1 cellular context compared by ENCODE assay signal in genomic region chr2:152176113-152176714, GRCh38.
TF ChIP-seq lines count a peak whose summit lies in the region.

No MANE protein-coding gene starts in this region.

TF ChIP-seq in HepG2, 621 proteins besides CTCF, POLR2A, EP300 and RAD21 (continued from another document and continues in another):
- TF ChIP-seq POGK (CRISPR knock-in tag; conservative IDR thresholded peaks at IDR 0.05), result peak; percentile 68; the same call in 1 of the 2 replicates
- no peak; the same call in 1 of the 2 replicates for TF ChIP-seq ZNF570 (CRISPR knock-in tag; IDR thresholded peaks at IDR 0.05; ENCODE audit: borderline replicate concordance)
- TF ChIP-seq CENPBD1 (CRISPR knock-in tag; IDR thresholded peaks at IDR 0.05; ENCODE audit: borderline replicate concordance, low read depth), result 0 out of 2 replicates have a peak, but pooled peaks have one; percentile 14
- no peak for TF ChIP-seq ZBTB10 (CRISPR knock-in tag; IDR thresholded peaks at IDR 0.05; ENCODE audit: borderline replicate concordance)
- no peak for TF ChIP-seq ZNF768 (CRISPR knock-in tag; IDR thresholded peaks at IDR 0.05)
- TF ChIP-seq REPIN1 (CRISPR knock-in tag; IDR thresholded peaks at IDR 0.05; ENCODE audit: borderline replicate concordance, low read depth), result no peak
- TF ChIP-seq CREB3 (CRISPR knock-in tag; IDR thresholded peaks at IDR 0.05), result no peak
- TF ChIP-seq PITX1 (CRISPR knock-in tag; IDR thresholded peaks at IDR 0.05), result no peak
- TF ChIP-seq ZBTB37 (CRISPR knock-in tag; IDR thresholded peaks at IDR 0.05), result no peak
- TF ChIP-seq ZNF446 (CRISPR knock-in tag; IDR thresholded peaks at IDR 0.05), result 0 out of 2 replicates have a peak, but pooled peaks have one; percentile 70
- TF ChIP-seq ZC3H13 (CRISPR knock-in tag; IDR thresholded peaks at IDR 0.05), result 0 out of 2 replicates have a peak, but pooled peaks have one; percentile 8
- TF ChIP-seq ZNF773 (CRISPR knock-in tag; IDR thresholded peaks at IDR 0.05; ENCODE audit: borderline replicate concordance), result no peak
- TF ChIP-seq ZNF431 (CRISPR knock-in tag; IDR thresholded peaks at IDR 0.05; ENCODE audit: borderline replicate concordance, low read depth), result 0 out of 2 replicates have a peak, but pooled peaks have one; percentile 12
- TF ChIP-seq MXI1 (IDR thresholded peaks at IDR 0.05; ENCODE audit: borderline replicate concordance, low read depth, low read length), result no peak
- no peak for TF ChIP-seq KDM2A (CRISPR knock-in tag; IDR thresholded peaks at IDR 0.05; ENCODE audit: borderline replicate concordance, low read depth)
- TF ChIP-seq AKAP8 (CRISPR knock-in tag; IDR thresholded peaks at IDR 0.05), result 0 out of 2 replicates have a peak, but pooled peaks have one; percentile 32
- TF ChIP-seq NCOA2 (CRISPR knock-in tag; IDR thresholded peaks at IDR 0.05), result no peak
- no peak for TF ChIP-seq STAT5B (CRISPR knock-in tag; IDR thresholded peaks at IDR 0.05)
- TF ChIP-seq ZNF75D (CRISPR knock-in tag; IDR thresholded peaks at IDR 0.05; ENCODE audit: borderline replicate concordance), result no peak
- no peak for TF ChIP-seq ZNF546 (CRISPR knock-in tag; conservative IDR thresholded peaks at IDR 0.05)
- 0 out of 2 replicates have a peak, but pooled peaks have one; percentile 1 for TF ChIP-seq ZNF605 (CRISPR knock-in tag; IDR thresholded peaks at IDR 0.05)
- no peak for TF ChIP-seq HNF1A (IDR thresholded peaks at IDR 0.05; ENCODE audit: low read depth)
- TF ChIP-seq HNF1A (CRISPR knock-in tag; IDR thresholded peaks at IDR 0.05; ENCODE audit: borderline replicate concordance), result no peak
- TF ChIP-seq ZNF558 (CRISPR knock-in tag; IDR thresholded peaks at IDR 0.05; ENCODE audit: borderline replicate concordance), result peak; percentile 92; the same call in 1 of the 2 replicates
- no peak for TF ChIP-seq NFKB2 (CRISPR knock-in tag; IDR thresholded peaks at IDR 0.05; ENCODE audit: borderline replicate concordance)
- no peak for TF ChIP-seq TCF7L2 (IDR thresholded peaks at IDR 0.05; ENCODE audit: low read depth, low read length)
- TF ChIP-seq AGO2 (optimal IDR thresholded peaks at IDR 0.05; ENCODE audit: low read depth, low read length), result no peak
- peak; percentile 73; the same call in 1 of the 2 replicates for TF ChIP-seq PRMT3 (CRISPR knock-in tag; IDR thresholded peaks at IDR 0.05; ENCODE audit: borderline replicate concordance, low read depth)
- 0 out of 2 replicates have a peak, but pooled peaks have one; percentile 24 for TF ChIP-seq ZNF770 (CRISPR knock-in tag; IDR thresholded peaks at IDR 0.05)
- TF ChIP-seq ZNF18 (CRISPR knock-in tag; IDR thresholded peaks at IDR 0.05; ENCODE audit: insufficient replicate concordance), result peak; percentile 65
- TF ChIP-seq CC2D1A (CRISPR knock-in tag; IDR thresholded peaks at IDR 0.05), result no peak
- TF ChIP-seq SRSF4 (IDR thresholded peaks at IDR 0.05; ENCODE audit: low read depth, low read length, poor library complexity, severe bottlenecking), result no peak
- no peak for TF ChIP-seq ZNF17 (CRISPR knock-in tag; IDR thresholded peaks at IDR 0.05)
- no peak for TF ChIP-seq ZNF12 (CRISPR knock-in tag; IDR thresholded peaks at IDR 0.05)
- peak; percentile 4; the same call in 1 of the 2 replicates for TF ChIP-seq CREM (IDR thresholded peaks at IDR 0.05)
- TF ChIP-seq CREM (CRISPR knock-in tag; IDR thresholded peaks at IDR 0.05), result no peak; the same call in 1 of the 2 replicates
- no peak for TF ChIP-seq GATAD2A (CRISPR knock-in tag; IDR thresholded peaks at IDR 0.05)
- no peak for TF ChIP-seq NCOA5 (CRISPR knock-in tag; IDR thresholded peaks at IDR 0.05)
- TF ChIP-seq ZFP36 (IDR thresholded peaks at IDR 0.05; ENCODE audit: borderline replicate concordance, low read depth, low read length, partially characterized antibody), result no peak
- TF ChIP-seq CHD2 (IDR thresholded peaks at IDR 0.05; ENCODE audit: low read depth, low read length), result no peak
- no peak for TF ChIP-seq XRCC5 (optimal IDR thresholded peaks at IDR 0.05; ENCODE audit: low read length)
- peak; percentile 10; the same call in 1 of the 2 replicates for TF ChIP-seq NR2C2 (CRISPR knock-in tag; IDR thresholded peaks at IDR 0.05; ENCODE audit: borderline replicate concordance)
- no peak for TF ChIP-seq SMAD9 (CRISPR knock-in tag; IDR thresholded peaks at IDR 0.05)
- TF ChIP-seq ZNF788 (CRISPR knock-in tag; IDR thresholded peaks at IDR 0.05; ENCODE audit: borderline replicate concordance), result peak; percentile 14; the same call in 1 of the 2 replicates
- no peak for TF ChIP-seq ISL2 (CRISPR knock-in tag; IDR thresholded peaks at IDR 0.05)
- TF ChIP-seq NKX3-1 (CRISPR knock-in tag; IDR thresholded peaks at IDR 0.05), result no peak
- TF ChIP-seq KDM3A (CRISPR knock-in tag; IDR thresholded peaks at IDR 0.05; ENCODE audit: low read depth), result no peak
- no peak for TF ChIP-seq PAX8 (CRISPR knock-in tag; IDR thresholded peaks at IDR 0.05; ENCODE audit: borderline replicate concordance)
- TF ChIP-seq SALL2 (CRISPR knock-in tag; IDR thresholded peaks at IDR 0.05), result no peak
- no peak for TF ChIP-seq YY1 (IDR thresholded peaks at IDR 0.05; ENCODE audit: insufficient read depth, insufficient replicate concordance, low read depth, low read length)
- TF ChIP-seq SKI (IDR thresholded peaks at IDR 0.05; ENCODE audit: partially characterized antibody), result no peak
- TF ChIP-seq SP4 (CRISPR knock-in tag; IDR thresholded peaks at IDR 0.05), result no peak
